Comparison of ENCODE assay signal across 8 cellular contexts in genomic region chr3:194871143-194871863, GRCh38.
DNase-seq lines count a peak whose midpoint lies in the region; ATAC-seq and TF ChIP-seq lines count a peak whose summit lies in the region.

No MANE protein-coding gene starts in this region.

- H3K4me1 ChIP-seq in right lobe of liver: peaks cover 0 to 28% (median 13%) of the 10 kb centered on the region in 4 donors
- H3K4me1 ChIP-seq in vagina: peaks cover 72% of the 10 kb centered on the region

- H3K27ac ChIP-seq in brain microvascular endothelial cell (peak overlapping the region; percentile 47), right lobe of liver (no peak overlapping the region), vagina (peak overlapping the region; percentile 76)

- intact Hi-C loops in right lobe of liver (cut with DNase I): no loop called here
- intact Hi-C loops in vagina (cut with DNase I): no loop called here

- WGBS in right lobe of liver (ENCODE audit: insufficient coverage, low coverage, low lambda C conversion rate, missing lambda C conversion rate): 34% methylated on average over 5 of the region's 13 CpGs

- H3K4me3 ChIP-seq in brain microvascular endothelial cell (ENCODE audit: low read depth, low read length) (no peak overlapping the region), right lobe of liver (no peak overlapping the region), vagina (no peak overlapping the region)

- ATAC-seq in right lobe of liver: peak; percentile 47 to 55 (median 52)

- H3K27me3 ChIP-seq in brain microvascular endothelial cell (replicated peaks) (no peaks in the 10 kb centered on the region), right lobe of liver (no peaks in the 10 kb centered on the region), vagina (no peaks in the 10 kb centered on the region)

- TF ChIP-seq POLR2A in right lobe of liver (IDR thresholded peaks at IDR 0.05): no peak
- no peak for TF ChIP-seq POLR2A in vagina (IDR thresholded peaks at IDR 0.05)

- H3K36me3 ChIP-seq in brain microvascular endothelial cell (replicated peaks) (no peaks in the 10 kb centered on the region), right lobe of liver (no peaks in the 10 kb centered on the region), vagina (no peaks in the 10 kb centered on the region)

- DNase-seq in 8988T (peak; percentile 47), GM19240 (ENCODE audit: insufficient read length, low spot score) (peak; percentile 6), NCI-H1694 (lab: John Stamatoyannopoulos, UW) (peak; percentile 89), brain microvascular endothelial cell (peak; percentile 85), right lobe of liver (peak in 1 of 3 donors; percentile 41), vagina (ENCODE audit: extremely low spot score in 2 of 2) (no peak), middle frontal gyrus (ENCODE audit: extremely low spot score, low spot score) (no peak)
- DNase-seq in stimulated activated CD4-positive, alpha-beta T cell treated with anti-CD3 and anti-CD28 coated beads, Interleukin-15, amount 100 ng/mL, for 24 hours: no peak

- H3K9me3 ChIP-seq in right lobe of liver (no peaks in the 10 kb centered on the region), vagina (no peaks in the 10 kb centered on the region)

- TF ChIP-seq CTCF in brain microvascular endothelial cell (IDR thresholded peaks at IDR 0.05; ENCODE audit: low read depth, low read length, missing control alignments) (no peak), right lobe of liver (IDR thresholded peaks at IDR 0.05) (no peak), vagina (IDR thresholded peaks at IDR 0.05) (no peak)

- in situ Hi-C loops in brain microvascular endothelial cell (cut with HindIII; ENCODE audit: low pct_ligation_motif_present, low sequenced_read_pairs): no loop called here

Comparison
In these comparisons a context has a peak if more than half of its experiments do, and no peak if none do; other contexts are left out.
1. DNase-seq: peak in 8988T (single experiment), GM19240 (single experiment), NCI-H1694 (single experiment) and brain microvascular endothelial cell (single experiment); none in vagina (0 of 2), stimulated activated CD4-positive, alpha-beta T cell treated with anti-CD3 and anti-CD28 coated beads, Interleukin-15, amount 100 ng/mL, for 24 hours (single experiment) and middle frontal gyrus (single experiment).
2. H3K27ac ChIP-seq: peak in brain microvascular endothelial cell (single experiment) and vagina (single experiment); none in right lobe of liver (0 of 3).